22 cellular contexts compared by ENCODE assay signal in the genomic region with DNA sequence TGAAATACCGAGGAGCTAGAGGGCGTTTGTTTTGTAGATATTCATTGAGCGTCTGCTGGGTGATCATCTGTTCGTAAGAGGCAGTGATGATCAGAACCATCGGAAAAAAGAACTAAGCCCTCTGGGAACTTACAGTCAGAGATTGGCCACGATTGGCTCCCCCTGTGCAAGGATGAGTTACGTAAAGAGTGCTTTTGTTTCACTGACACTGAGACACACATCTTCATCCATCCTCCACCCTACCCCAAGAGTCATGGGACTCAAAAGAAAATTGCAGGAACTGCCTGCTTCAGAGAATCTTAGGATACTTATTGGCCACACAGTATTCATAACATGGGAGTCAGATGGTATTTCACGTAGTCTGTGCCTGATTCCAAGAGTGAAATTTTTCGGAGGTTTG.
A peak's percentile ranks its signal among the peaks of the same experiment; 100 is the strongest.
DNase-seq lines count a peak whose midpoint lies in the region; ATAC-seq, FAIRE-seq and TF ChIP-seq lines count a peak whose summit lies in the region.
"Had no signal": no experiment of that assay in that cellular context is flagged by ENCODE, and none has a peak within 500 bp of the region (broad histone marks: within the 10 kb centered on the region; RNA-seq: fewer than 3 reads in every experiment).

No MANE protein-coding gene starts in this region.

- H3F3A ChIP-seq in neural progenitor cell (ENCODE audit: low read depth), result no peaks in the 10 kb centered on the region

- H3K36me3 Mint-ChIP-seq in astrocyte (ENCODE audit: low read depth, unreplicated experiment) (no peaks in the 10 kb centered on the region), neural progenitor cell (no peaks in the 10 kb centered on the region)
- H3K36me3 Mint-ChIP-seq: CD8-positive, alpha-beta T cell had no signal

- H3K4me3 ChIP-seq in astrocyte (ENCODE audit: insufficient read depth, low read depth, low read length) (no peak overlapping the region), neural progenitor cell (no peak overlapping the region)
- H3K4me3 ChIP-seq: A549; BLaER1 treated with 17β-estradiol and CSF1 and Interleukin-3, amounts not matched to agents 10 nM and 100 nM had no signal

- H3K4me3 Mint-ChIP-seq in astrocyte (ENCODE audit: unreplicated experiment) (no peak overlapping the region), neural progenitor cell (no peak overlapping the region)
- H3K4me3 Mint-ChIP-seq: B cell; CD4-positive, alpha-beta T cell; CD8-positive, alpha-beta T cell had no signal

- in situ Hi-C loops in SK-MEL-5 (cut with HindIII; ENCODE audit: low pct_unique_long_range_greater_than_20kb, low sequenced_read_pairs), result no loop called here

- no peaks in the 10 kb centered on the region for H3K9me3 ChIP-seq in astrocyte (ENCODE audit: insufficient read depth, low read depth, low read length)
- H3K9me3 ChIP-seq in neural progenitor cell (ENCODE audit: low read depth), result no peaks in the 10 kb centered on the region
- H3K9me3 ChIP-seq: A549, Caco-2 had no signal

- TF ChIP-seq CTCF in astrocyte (IDR thresholded peaks at IDR 0.05; ENCODE audit: insufficient read depth, low read depth, low read length) (no peak), neural progenitor cell (IDR thresholded peaks at IDR 0.05) (no peak)

- H2AFZ ChIP-seq in astrocyte (ENCODE audit: low read depth, low read length) (no peak overlapping the region), neural progenitor cell (replicated peaks) (no peak overlapping the region)

- no peak overlapping the region for H3K9ac ChIP-seq in astrocyte (ENCODE audit: low read length)
- H3K9ac ChIP-seq in neural progenitor cell, result no peak overlapping the region
- H3K9ac ChIP-seq: BLaER1 treated with 17β-estradiol and CSF1 and Interleukin-3, amounts not matched to agents 10 nM and 100 nM had no signal

- H3K27ac ChIP-seq in astrocyte (ENCODE audit: low read depth, low read length), result no peak overlapping the region
- no peak overlapping the region for H3K27ac ChIP-seq in neural progenitor cell
- H3K27ac ChIP-seq: 22Rv1; A549; BLaER1 treated with 17β-estradiol and CSF1 and Interleukin-3, amounts not matched to agents 10 nM and 100 nM; C4-2B had no signal

- H3K4me1 Mint-ChIP-seq in astrocyte (ENCODE audit: low read depth, unreplicated experiment), result no peaks in the 10 kb centered on the region
- no peaks in the 10 kb centered on the region for H3K4me1 Mint-ChIP-seq in neural progenitor cell
- H3K4me1 Mint-ChIP-seq: B cell had no signal

- no peak for TF ChIP-seq POLR2A in H54 (IDR thresholded peaks at IDR 0.05; ENCODE audit: low read depth, low read length)

- ATAC-seq in Right ventricle myocardium inferior, result no peak
- ATAC-seq: A549; CD8-positive, alpha-beta T cell had no signal

- H3K27me3 ChIP-seq in astrocyte (ENCODE audit: insufficient read depth, low read length) (no peaks in the 10 kb centered on the region), neural progenitor cell (no peaks in the 10 kb centered on the region)

- no peaks in the 10 kb centered on the region for H3K36me3 ChIP-seq in astrocyte (ENCODE audit: insufficient read depth, low read length)
- no peaks in the 10 kb centered on the region for H3K36me3 ChIP-seq in neural progenitor cell
- H3K36me3 ChIP-seq: BLaER1 treated with 17β-estradiol and CSF1 and Interleukin-3, amounts not matched to agents 10 nM and 100 nM had no signal

- H3K4me2 ChIP-seq in astrocyte (ENCODE audit: low read length), result no peak overlapping the region
- no peak overlapping the region for H3K4me2 ChIP-seq in neural progenitor cell
- H3K4me2 ChIP-seq: A549; BLaER1 treated with 17β-estradiol and CSF1 and Interleukin-3, amounts not matched to agents 10 nM and 100 nM had no signal

- H3K9me3 Mint-ChIP-seq in astrocyte (ENCODE audit: unreplicated experiment) (peaks cover 2% of the 10 kb centered on the region), neural progenitor cell (peaks cover 7% of the 10 kb centered on the region)
- H3K9me3 Mint-ChIP-seq: CD4-positive, alpha-beta T cell; CD8-positive, alpha-beta T cell had no signal

- H3K4me1 ChIP-seq in astrocyte (ENCODE audit: insufficient read depth, low read length) (no peaks in the 10 kb centered on the region), neural progenitor cell (no peaks in the 10 kb centered on the region)
- H3K4me1 ChIP-seq: A549; BLaER1 treated with 17β-estradiol and CSF1 and Interleukin-3, amounts not matched to agents 10 nM and 100 nM; Caco-2 had no signal

- H3K27me3 Mint-ChIP-seq in astrocyte (ENCODE audit: low read depth, unreplicated experiment) (no peaks in the 10 kb centered on the region), neural progenitor cell (ENCODE audit: insufficient read depth, low read depth) (no peaks in the 10 kb centered on the region)
- H3K27me3 Mint-ChIP-seq: B cell; CD4-positive, alpha-beta T cell had no signal

- intact Hi-C loops in Right ventricle myocardium inferior (cut with DNase I), result no loop called here

- H3K27ac Mint-ChIP-seq in astrocyte (ENCODE audit: unreplicated experiment), result no peak overlapping the region
- H3K27ac Mint-ChIP-seq in neural progenitor cell, result no peak overlapping the region
- H3K27ac Mint-ChIP-seq: B cell; CD4-positive, alpha-beta T cell; CD8-positive, alpha-beta T cell had no signal

- DNase-seq in SK-MEL-5 (ENCODE audit: low read depth, low spot score), result peak; percentile 92
- DNase-seq in astrocyte (ENCODE audit: low read depth), result no peak
- peak; percentile 91 for DNase-seq in foreskin melanocyte
- DNase-seq in neural progenitor cell (ENCODE audit: low spot score), result no peak
- DNase-seq in Right ventricle myocardium inferior (ENCODE audit: missing footprints), result no peak
- no peak for DNase-seq in H54 (ENCODE audit: insufficient read length, low spot score)
- DNase-seq: AML-193; Caco-2; Calu3; CD4-positive, alpha-beta T cell; CD8-positive, alpha-beta T cell; DMS79 treated with DMSO at 0.1 percent for 48 hours; GF-D8 had no signal

- FAIRE-seq in astrocyte (lab: Jason Lieb, UNC), result peak; percentile 54
- no peak for FAIRE-seq in H54 (lab: Jason Lieb, UNC)
- FAIRE-seq: A549, D721Med, G401.6, GM12891, GM19239 had no signal

- H4K20me1 ChIP-seq in astrocyte (ENCODE audit: insufficient read depth, low read length) (no peaks in the 10 kb centered on the region), neural progenitor cell (ENCODE audit: low read depth) (no peaks in the 10 kb centered on the region)
- H4K20me1 ChIP-seq: BLaER1 treated with 17β-estradiol and CSF1 and Interleukin-3, amounts not matched to agents 10 nM and 100 nM had no signal

- H3K79me2 ChIP-seq in astrocyte (ENCODE audit: insufficient read depth, low read length) (no peaks in the 10 kb centered on the region), neural progenitor cell (ENCODE audit: low read depth) (no peaks in the 10 kb centered on the region)

Comparison
In these comparisons a context has a peak if more than half of its experiments do, and no peak if none do; other contexts are left out.
1. DNase-seq: peak in SK-MEL-5 (single experiment) and foreskin melanocyte (single experiment); none in astrocyte (single experiment), neural progenitor cell (single experiment), Right ventricle myocardium inferior (single experiment) and H54 (single experiment).